In genomic region chr1:234478152-234478480, GRCh38 we compare ENCODE assay signal across 8 cellular contexts. TPM values are rescaled to one million over a fixed set of nuclear protein-coding genes. Genes with fewer than 3 reads are reported as not detected.
DNase-seq lines count a peak whose midpoint lies in the region; ATAC-seq, FAIRE-seq and TF ChIP-seq lines count a peak whose summit lies in the region.

No MANE protein-coding gene starts in this region.

- H3K9me1 ChIP-seq in K562 (ENCODE audit: control insufficient read depth, insufficient read depth, low read length) = no peaks in the 10 kb centered on the region

- peak overlapping the region; percentile 89 for H3K27ac Mint-ChIP-seq in T-helper 17 cell

- H3K9ac ChIP-seq in K562 (ENCODE audit: insufficient read depth in 1 of 2, low read depth in 2 of 2, low read length in 2 of 2) (peak overlapping the region; percentile 63 to 90), kidney (ENCODE audit: low read length in 2 of 2) (peak overlapping the region; percentile 76 to 88)

- BruUV-seq in K562 (replicated peaks; lab: Mats Ljungman, UMichigan) = no TSS peak

- peaks cover 23% of the 10 kb centered on the region for H3K4me1 Mint-ChIP-seq in T-helper 17 cell

- H3K79me2 ChIP-seq in K562 (ENCODE audit: control insufficient read depth, insufficient read depth, low read length) = peaks cover 7% of the 10 kb centered on the region; the same call in 2 of the 3 replicates

- POLR2A ChIA-PET in K562 (lab: Yijun Ruan, JAX) = interaction anchor here (0.6 to 2.8 kb wide), 9 partner anchors 9 to 945 kb away, joined by 3 to 8 read pairs (median 3); partner anchors contain the start of genes COA6 and IRF2BP2

- peak; percentile 40 to 62 (median 46) for DNase-seq in T-helper 17 cell
- peak; percentile 70 to 79 (median 73) for DNase-seq in K562 (ENCODE audit: extremely low read depth in 1 of 4, low spot score in 3 of 4)
- DNase-seq in kidney = peak; percentile 90
- DNase-seq in stimulated activated CD4-positive, alpha-beta T cell treated with anti-CD3 and anti-CD28 coated beads, Interleukin-1b, Interleukin-23, amount 100 ng/mL, for 24 hours (ENCODE audit: low read depth in 4 of 4, low spot score in 1 of 4) = peak; percentile 32 to 65 (median 49)
- DNase-seq in ecto neural progenitor cell (ENCODE audit: low spot score) = no peak

- TF ChIP-seq POLR2A in GM10847 (IDR thresholded peaks at IDR 0.05; ENCODE audit: extremely low read depth, insufficient read length) (peak; percentile 43), K562 (conservative IDR thresholded peaks at IDR 0.05) (no peak)

- H3K4me3 Mint-ChIP-seq in T-helper 17 cell = peak overlapping the region; percentile 86

- peak overlapping the region; percentile 82 for H3K27ac ChIP-seq in KOPT-K1 (ENCODE audit: low read depth, low read length, poor library complexity, severe bottlenecking)
- H3K27ac ChIP-seq in K562 (ENCODE audit: extremely low read depth, low read depth, low read length) = peak overlapping the region; percentile 72
- peak overlapping the region; percentile 49 to 81 for H3K27ac ChIP-seq in kidney (ENCODE audit: low read depth in 2 of 2, low read length in 2 of 2)

- H3K27me3 Mint-ChIP-seq in T-helper 17 cell = peaks cover 15% of the 10 kb centered on the region

- H3K4me1 ChIP-seq in K562 (replicated peaks in 1 of 2; ENCODE audit: control insufficient read depth in 2 of 2, insufficient read depth in 2 of 2, low read length in 2 of 2) (peaks cover 9 to 25% of the 10 kb centered on the region in 2 experiments; a peak in 4 of 5 replicates), kidney (ENCODE audit: control insufficient read depth in 1 of 2, insufficient read depth in 1 of 2, low read depth in 1 of 2, low read length in 2 of 2) (peaks cover 3 to 9% of the 10 kb centered on the region in 2 donors)

- H3K36me3 ChIP-seq in KOPT-K1 (ENCODE audit: insufficient read depth, low read length) = no peaks in the 10 kb centered on the region
- no peaks in the 10 kb centered on the region for H3K36me3 ChIP-seq in K562 (ENCODE audit: control insufficient read depth, insufficient read depth, low read length)
- H3K36me3 ChIP-seq in kidney (ENCODE audit: control insufficient read depth in 1 of 2, insufficient read depth in 2 of 2, low read length in 2 of 2) = no peaks in the 10 kb centered on the region

- no peak for TF ChIP-seq EP300 in K562 (IDR thresholded peaks at IDR 0.05; ENCODE audit: low read length)

- H3K27me3 ChIP-seq in K562 (ENCODE audit: control insufficient read depth in 2 of 2, insufficient read depth in 2 of 2, low read length in 2 of 2) = peaks cover 0 to 5% of the 10 kb centered on the region in 2 experiments; a peak in 1 of 5 replicates

- intact Hi-C loops in K562 (cut with micrococcal nuclease) (loop anchor here (2.0 kb wide), 2 partner anchors 105 to 155 kb away; partner anchors contain the start of gene COA6), kidney (cut with DNase I) (no loop called here)

- peak; percentile 46 for ATAC-seq in GM21825 (IDR thresholded peaks at IDR 0.05; ENCODE audit: unreplicated experiment)
- peak; percentile 81 for ATAC-seq in T-helper 17 cell
- ATAC-seq in K562 = peak; percentile 88

- no peaks in the 10 kb centered on the region for H4K20me1 ChIP-seq in K562 (replicated peaks; ENCODE audit: control insufficient read depth, insufficient read depth, low read length)

- peak overlapping the region; percentile 96 for H2AFZ ChIP-seq in K562 (ENCODE audit: low read depth, low read length)

- TF ChIP-seq RAD21 in K562 (CRISPR knock-in tag; conservative IDR thresholded peaks at IDR 0.05 in 1 of 2, IDR thresholded peaks at IDR 0.05 in 1 of 2) = no peak

- no peaks in the 10 kb centered on the region for H3K9me3 ChIP-seq in KOPT-K1 (ENCODE audit: insufficient read depth, low read length, poor library complexity, severe bottlenecking)
- H3K9me3 ChIP-seq in T-helper 17 cell (ENCODE audit: control insufficient read depth, low read length, poor library complexity, severe bottlenecking) = no peaks in the 10 kb centered on the region
- H3K9me3 ChIP-seq in K562 (replicated peaks; ENCODE audit: control insufficient read depth, insufficient read depth, low read depth, low read length) = no peaks in the 10 kb centered on the region
- no peaks in the 10 kb centered on the region for H3K9me3 ChIP-seq in kidney (ENCODE audit: control insufficient read depth in 1 of 2, low read length in 2 of 2)

- FAIRE-seq in K562 (lab: Jason Lieb, UNC) = no peak
- no peak for FAIRE-seq in kidney (lab: Jason Lieb, UNC)

- WGBS in K562 (ENCODE audit: insufficient coverage, low coverage, missing lambda C conversion rate) = under 1% methylated on average over 36 of the region's 43 CpGs

- H3K36me3 Mint-ChIP-seq in T-helper 17 cell (ENCODE audit: low read depth) = peaks cover 8% of the 10 kb centered on the region

- in situ Hi-C loops in K562 (cut with MboI) = loop anchor here (10.0 kb wide), 1 partner anchor 353 kb away; no protein-coding TSS in a partner anchor

- peak overlapping the region; percentile 89 for H3K4me2 ChIP-seq in K562 (ENCODE audit: insufficient read depth, low read length)

- no peak for TF ChIP-seq CTCF in K562 (IDR thresholded peaks at IDR 0.05 in 2 of 3, conservative IDR thresholded peaks at IDR 0.05 in 1 of 3; ENCODE audit: insufficient read depth in 2 of 3, low read depth in 1 of 3, low read length in 3 of 3)
- no peak for TF ChIP-seq CTCF in kidney (IDR thresholded peaks at IDR 0.05; ENCODE audit: borderline replicate concordance, extremely low read depth, insufficient read depth)

- CTCF ChIA-PET in K562 (lab: Yijun Ruan, JAX; ENCODE audit: low intra/inter-chr PET ratio) = no interaction called here

- H3K4me3 ChIP-seq in K562 (peak overlapping the region; percentile 73), kidney (ENCODE audit: low read length in 2 of 2) (peak overlapping the region; percentile 84 to 86)

TF ChIP-seq in K562, 482 proteins besides CTCF, POLR2A, EP300 and RAD21 (continues in another document):
- TF ChIP-seq POU5F1 (IDR thresholded peaks at IDR 0.05; ENCODE audit: borderline replicate concordance, low read depth, low read length, partially characterized antibody) = no peak
- TF ChIP-seq ZEB2 (IDR thresholded peaks at IDR 0.05) = no peak
- TF ChIP-seq ZNF592 (IDR thresholded peaks at IDR 0.05) = no peak
- no peak for TF ChIP-seq SNIP1 (IDR thresholded peaks at IDR 0.05; ENCODE audit: low read depth)
- TF ChIP-seq HNRNPH1 (optimal IDR thresholded peaks at IDR 0.05; ENCODE audit: low read depth, low read length) = no peak

RNA-seq across cellular contexts. Expression of gene TARBP1, which starts 0.9 kb away (rescaled TPM):
- total RNA-seq in T-helper 17 cell = 10 to 100 TPM; 31.7 to 33.8 TPM
- total RNA-seq in K562 (2011; cell fraction: chromatin; rRNA removed; ENCODE audit: low replicate concordance) = 26.2 and 82.6 TPM in 2 replicates
- total RNA-seq in K562 (2011; cell fraction: nucleolus; rRNA removed) = 15.0 and 20.9 TPM in 2 replicates
- total RNA-seq in K562 (2011; cell fraction: nucleoplasm; rRNA removed) = 28.7 and 45.3 TPM in 2 replicates
- total RNA-seq in K562 (2014; rRNA removed) = 15.3 and 16.1 TPM in 2 replicates
- total RNA-seq in K562 (2014; rRNA removed; fragmentation: Illumina TruSeq; extraction: Trizol) = 25.0 and 28.0 TPM in 2 replicates
- total RNA-seq in K562 (2015; rRNA removed; fragmentation: Illumina TruSeq; extraction: Trizol) = 23.1 and 26.5 TPM in 2 replicates
- 15.6 and 18.6 TPM in 2 replicates for total RNA-seq in K562 (2021)
- polyA plus RNA-seq in K562 (2011; rRNA removed) = 48.0 and 66.5 TPM in 2 replicates
- 12.4 and 31.8 TPM in 2 replicates for polyA plus RNA-seq in K562 (2011; cell fraction: cytosol; rRNA removed)
- polyA plus RNA-seq in K562 (2011; cell fraction: nucleus; rRNA removed) = 84.2 and 119 TPM in 2 replicates
- 14.6 and 30.8 TPM in 2 replicates for polyA plus RNA-seq in K562 (2012)
- polyA plus RNA-seq in K562 (2014; fragmentation: Illumina TruSeq; extraction: Trizol) = 20.5 and 22.9 TPM in 2 replicates
- polyA plus RNA-seq in K562 (2014; fragmentation: Nextera tagmentation; extraction: Ambion mirVana) = 10 to 100 TPM in 1 of 2 experiments, 1 to 10 TPM in 1; 8.8 to 10.4 TPM
- polyA plus RNA-seq in K562 (2014; rRNA removed) = 24.3 and 29.5 TPM in 2 replicates
- polyA minus RNA-seq in K562 (2011; rRNA and poly(A)+ RNA removed) = 27.7 and 45.5 TPM in 2 replicates
- 10.1 and 19.2 TPM in 2 replicates for polyA minus RNA-seq in K562 (2011; cell fraction: cytosol; rRNA and poly(A)+ RNA removed)
- 19.0 and 38.9 TPM in 2 replicates for polyA minus RNA-seq in K562 (2011; cell fraction: nucleus; rRNA and poly(A)+ RNA removed)
- total RNA-seq in kidney = 26.2 TPM
- polyA plus RNA-seq in kidney (ENCODE audit: insufficient read depth, low read depth, low replicate concordance) = 14.3 TPM
